In genomic region chr17:67578058-67578457, GRCh38 we compare ENCODE assay signal across 16 cellular contexts.
DNase-seq lines count a peak whose midpoint lies in the region; ATAC-seq, FAIRE-seq and TF ChIP-seq lines count a peak whose summit lies in the region.
"Had no signal": no experiment of that assay in that cellular context is flagged by ENCODE, and none has a peak within 500 bp of the region (broad histone marks: within the 10 kb centered on the region; RNA-seq: fewer than 3 reads in every experiment).

No MANE protein-coding gene starts in this region.

- peaks cover 15% of the 10 kb centered on the region for H3K4me1 Mint-ChIP-seq in activated CD4-positive, alpha-beta memory T cell treated with anti-CD3 and anti-CD28 coated beads for 36 hours (ENCODE audit: low read depth)
- peaks cover 4% of the 10 kb centered on the region for H3K4me1 Mint-ChIP-seq in activated CD4-positive, alpha-beta memory T cell treated with anti-CD3 and anti-CD28 coated beads, Interleukin-2, amount 10 ng/mL, durations not matched to agents 7 days and 5 days
- peaks cover 18% of the 10 kb centered on the region for H3K4me1 Mint-ChIP-seq in stimulated activated effector memory CD8-positive, alpha-beta T cell treated with anti-CD3 and anti-CD28 coated beads, Interleukin-12 subunit alpha, Interleukin-12 subunit beta, amount 100 ng/mL, for 72 hours

- H2BK20ac ChIP-seq in H1 (ENCODE audit: low read length) = no peak overlapping the region

- H4K8ac ChIP-seq in H1 (ENCODE audit: extremely low read depth, insufficient read depth, low read length) = no peak overlapping the region

- no peak for TF ChIP-seq EP300 in H1 (IDR thresholded peaks at IDR 0.05; ENCODE audit: borderline replicate concordance in 1 of 2, low read depth in 2 of 2, low read length in 2 of 2)

- no peaks in the 10 kb centered on the region for H3K27me3 ChIP-seq in H1 (replicated peaks in 1 of 4; ENCODE audit: control insufficient read depth in 3 of 4, extremely low read depth in 1 of 4, insufficient read depth in 3 of 4, low read length in 3 of 4)
- H3K27me3 ChIP-seq in left lung = no peaks in the 10 kb centered on the region
- H3K27me3 ChIP-seq: breast epithelium, heart left ventricle, neutrophil had no signal

- H3K9ac ChIP-seq in H1 (replicated peaks in 1 of 4; ENCODE audit: extremely low read depth in 1 of 4, low read depth in 3 of 4, low read length in 3 of 4) = no peak overlapping the region

- H3K14ac ChIP-seq in H1 (ENCODE audit: insufficient read length) = no peak overlapping the region

- H3K4me3 Mint-ChIP-seq in activated CD4-positive, alpha-beta memory T cell treated with anti-CD3 and anti-CD28 coated beads for 36 hours = no peak overlapping the region
- H3K4me3 Mint-ChIP-seq in activated CD4-positive, alpha-beta memory T cell treated with anti-CD3 and anti-CD28 coated beads, Interleukin-2, amount 10 ng/mL, durations not matched to agents 7 days and 5 days = no peak overlapping the region
- H3K4me3 Mint-ChIP-seq in stimulated activated effector memory CD8-positive, alpha-beta T cell treated with anti-CD3 and anti-CD28 coated beads, Interleukin-12 subunit alpha, Interleukin-12 subunit beta, amount 100 ng/mL, for 72 hours = no peak overlapping the region
- H3K4me3 Mint-ChIP-seq: CD4-positive, alpha-beta memory T cell had no signal

- H3K4me3 ChIP-seq in H1 (ENCODE audit: extremely low read depth in 1 of 4, insufficient read depth in 2 of 4, low read depth in 3 of 4, low read length in 4 of 4) (no peak overlapping the region; a peak in 1 of 8 replicates), left lung (no peak overlapping the region)
- H3K4me3 ChIP-seq: breast epithelium, heart left ventricle, smooth muscle cell had no signal

- H3K27me3 Mint-ChIP-seq in activated CD4-positive, alpha-beta memory T cell treated with anti-CD3 and anti-CD28 coated beads for 36 hours = no peaks in the 10 kb centered on the region
- H3K27me3 Mint-ChIP-seq in activated CD4-positive, alpha-beta memory T cell treated with anti-CD3 and anti-CD28 coated beads, Interleukin-2, amount 10 ng/mL, durations not matched to agents 7 days and 5 days = no peaks in the 10 kb centered on the region
- H3K27me3 Mint-ChIP-seq: CD4-positive, alpha-beta memory T cell had no signal

- TF ChIP-seq RAD21 in H1 (IDR thresholded peaks at IDR 0.05 in 1 of 2, conservative IDR thresholded peaks at IDR 0.05 in 1 of 2; ENCODE audit: low read depth in 2 of 2, low read length in 2 of 2) = no peak

- 0 out of 2 replicates have a peak overlapping the region, but pooled peaks have one; percentile 9 for H3K18ac ChIP-seq in H1 (ENCODE audit: extremely low read depth, low read length)

- ATAC-seq in HG03159 (IDR thresholded peaks at IDR 0.05; ENCODE audit: unreplicated experiment) (peak; percentile 34), left lung (no peak)
- ATAC-seq in stimulated activated effector memory CD8-positive, alpha-beta T cell treated with anti-CD3 and anti-CD28 coated beads, Interleukin-12 subunit alpha, Interleukin-12 subunit beta, amount 100 ng/mL, for 72 hours = peak; percentile 61
- ATAC-seq: heart left ventricle had no signal

- CTCF ChIA-PET in activated CD4-positive, alpha-beta memory T cell treated with anti-CD3 and anti-CD28 coated beads for 36 hours (lab: Charles Lee) = no interaction called here
- CTCF ChIA-PET in activated CD4-positive, alpha-beta memory T cell treated with anti-CD3 and anti-CD28 coated beads, Interleukin-2, amount 10 ng/mL, durations not matched to agents 7 days and 5 days (lab: Charles Lee) = no interaction called here
- CTCF ChIA-PET in H1 (lab: Charles Lee; ENCODE audit: partially characterized antibody) = interaction anchor here (0.8 to 1.1 kb wide), 2 partner anchors 9 to 103 kb away, joined by 3 to 4 read pairs; no protein-coding TSS in a partner anchor

- no peaks in the 10 kb centered on the region; the same call in 1 of the 2 replicates for H3K23me2 ChIP-seq in H1 (ENCODE audit: low read depth, low read length)

- H3K9me3 ChIP-seq in H1 (ENCODE audit: insufficient read depth in 2 of 2, low read depth in 1 of 2, low read length in 1 of 2) (no peaks in the 10 kb centered on the region), left lung (no peaks in the 10 kb centered on the region)
- H3K9me3 ChIP-seq: breast epithelium, heart left ventricle, neutrophil had no signal

- H3K27ac ChIP-seq in H1 (ENCODE audit: low read depth, low read length) (no peak overlapping the region), left lung (no peak overlapping the region)
- H3K27ac ChIP-seq: breast epithelium, heart left ventricle, neutrophil had no signal

- H4K5ac ChIP-seq in H1 (ENCODE audit: insufficient read length, low read depth, low read length) = no peak overlapping the region

- H2AK5ac ChIP-seq in H1 (ENCODE audit: low read depth, low read length) = no peak overlapping the region

- H2BK5ac ChIP-seq in H1 (ENCODE audit: low read depth, low read length) = no peak overlapping the region

- H2BK120ac ChIP-seq in H1 (replicated peaks; ENCODE audit: low read depth, low read length) = no peak overlapping the region

- peaks cover 10% of the 10 kb centered on the region for H3K36me3 Mint-ChIP-seq in activated CD4-positive, alpha-beta memory T cell treated with anti-CD3 and anti-CD28 coated beads for 36 hours
- no peaks in the 10 kb centered on the region for H3K36me3 Mint-ChIP-seq in activated CD4-positive, alpha-beta memory T cell treated with anti-CD3 and anti-CD28 coated beads, Interleukin-2, amount 10 ng/mL, durations not matched to agents 7 days and 5 days (ENCODE audit: low read depth)
- H3K36me3 Mint-ChIP-seq in stimulated activated effector memory CD8-positive, alpha-beta T cell treated with anti-CD3 and anti-CD28 coated beads, Interleukin-12 subunit alpha, Interleukin-12 subunit beta, amount 100 ng/mL, for 72 hours = peaks cover 33% of the 10 kb centered on the region

- no peak overlapping the region for H3K4ac ChIP-seq in H1 (replicated peaks; ENCODE audit: insufficient read length, low read depth, low read length)

- H4K20me1 ChIP-seq in H1 (replicated peaks in 1 of 2; ENCODE audit: control insufficient read depth in 1 of 2, insufficient read depth in 2 of 2, low read length in 2 of 2) = peaks cover 0 to 1% of the 10 kb centered on the region in 2 experiments

- intact Hi-C loops in activated CD4-positive, alpha-beta memory T cell treated with anti-CD3 and anti-CD28 coated beads for 36 hours (cut with micrococcal nuclease) = no loop called here
- intact Hi-C loops in left lung (cut with DNase I) = no loop called here

- no peaks in the 10 kb centered on the region for H3K79me2 ChIP-seq in H1 (ENCODE audit: control insufficient read depth in 1 of 2, insufficient read depth in 2 of 2, low read length in 2 of 2)

- no peak overlapping the region for H2BK12ac ChIP-seq in H1 (ENCODE audit: low read depth, low read length)

- no peak overlapping the region for H3K56ac ChIP-seq in H1 (replicated peaks; ENCODE audit: insufficient read length, low read depth, low read length)

- TF ChIP-seq POLR2A in H1 (IDR thresholded peaks at IDR 0.05; ENCODE audit: control extremely low read depth in 1 of 2, low read depth in 2 of 2, low read length in 2 of 2) = no peak

- H2BK15ac ChIP-seq in H1 (ENCODE audit: low read length) = no peak overlapping the region

- H3K4me1 ChIP-seq in H1 (replicated peaks in 1 of 4; ENCODE audit: control insufficient read depth in 3 of 4, insufficient read depth in 4 of 4, low read length in 3 of 4) (peaks cover 0 to 6% (median 2%) of the 10 kb centered on the region in 4 experiments; a peak in 1 of 7 replicates), left lung (no peaks in the 10 kb centered on the region)
- H3K4me1 ChIP-seq: breast epithelium had no signal

- WGBS in H1 (ENCODE audit: extremely low coverage in 1 of 2, insufficient coverage in 1 of 2, insufficient read length in 1 of 2, insufficient replicate concordance in 2 of 2, low coverage in 1 of 2, low lambda C conversion rate in 2 of 2, missing lambda C conversion rate in 1 of 2), 2 experiments = 52% methylated on average over 7 of the region's 7 CpGs; no CpG with 5 or more reads in 1 of the 2 experiments

- FAIRE-seq in H1 (lab: Jason Lieb, UNC) = no peak

- DNase-seq in activated CD4-positive, alpha-beta memory T cell treated with anti-CD3 and anti-CD28 coated beads for 36 hours = peak; percentile 15
- no peak for DNase-seq in activated CD4-positive, alpha-beta memory T cell treated with anti-CD3 and anti-CD28 coated beads, Interleukin-2, amount 10 ng/mL, durations not matched to agents 7 days and 5 days
- DNase-seq in H1 (ENCODE audit: low read depth in 1 of 2, low spot score in 2 of 2) = no peak
- DNase-seq in stimulated activated effector memory CD8-positive, alpha-beta T cell treated with anti-CD3 and anti-CD28 coated beads, Interleukin-12 subunit alpha, Interleukin-12 subunit beta, amount 100 ng/mL, for 72 hours (ENCODE audit: low spot score in 2 of 2) = no peak
- DNase-seq in NK-92 treated with Interleukin-12 subunit alpha and Interleukin-12 subunit beta, amount 100 ng/mL, for 24 hours (lab: John Stamatoyannopoulos, UW) = no peak
- DNase-seq in left lung = no peak
- DNase-seq in kidney tubule cell (ENCODE audit: low spot score) = no peak
- DNase-seq: activated CD4-positive, alpha-beta T cell treated with anti-CD3 and anti-CD28 coated beads for 48 hours; activated effector memory CD4-positive, alpha-beta T cell treated with anti-CD3 and anti-CD28 coated beads, Interleukin-2, amount 50 U/mL, for 16 hours; CD4-positive, alpha-beta memory T cell; heart left ventricle; SW 1271 had no signal

- H4K91ac ChIP-seq in H1 (replicated peaks; ENCODE audit: insufficient read length, low read length) = no peak overlapping the region

- H3K79me1 ChIP-seq in H1 (ENCODE audit: low read depth, low read length) = no peaks in the 10 kb centered on the region

- H3K23ac ChIP-seq in H1 (ENCODE audit: insufficient read length) = no peak overlapping the region

- TF ChIP-seq CTCF in H1 (IDR thresholded peaks at IDR 0.05; ENCODE audit: control extremely low read depth in 1 of 3, insufficient read depth in 1 of 3, low read depth in 1 of 3, low read length in 3 of 3) = no peak
- no peak for TF ChIP-seq CTCF in left lung (IDR thresholded peaks at IDR 0.05)

- H3K27ac Mint-ChIP-seq in activated CD4-positive, alpha-beta memory T cell treated with anti-CD3 and anti-CD28 coated beads for 36 hours = peak overlapping the region; percentile 8
- no peak overlapping the region for H3K27ac Mint-ChIP-seq in activated CD4-positive, alpha-beta memory T cell treated with anti-CD3 and anti-CD28 coated beads, Interleukin-2, amount 10 ng/mL, durations not matched to agents 7 days and 5 days
- H3K27ac Mint-ChIP-seq in stimulated activated effector memory CD8-positive, alpha-beta T cell treated with anti-CD3 and anti-CD28 coated beads, Interleukin-12 subunit alpha, Interleukin-12 subunit beta, amount 100 ng/mL, for 72 hours = peak overlapping the region; percentile 63

- H3K9me3 Mint-ChIP-seq in activated CD4-positive, alpha-beta memory T cell treated with anti-CD3 and anti-CD28 coated beads for 36 hours = no peaks in the 10 kb centered on the region
- H3K9me3 Mint-ChIP-seq in activated CD4-positive, alpha-beta memory T cell treated with anti-CD3 and anti-CD28 coated beads, Interleukin-2, amount 10 ng/mL, durations not matched to agents 7 days and 5 days = no peaks in the 10 kb centered on the region
- no peaks in the 10 kb centered on the region for H3K9me3 Mint-ChIP-seq in stimulated activated effector memory CD8-positive, alpha-beta T cell treated with anti-CD3 and anti-CD28 coated beads, Interleukin-12 subunit alpha, Interleukin-12 subunit beta, amount 100 ng/mL, for 72 hours

- POLR2A ChIA-PET in activated CD4-positive, alpha-beta memory T cell treated with anti-CD3 and anti-CD28 coated beads for 36 hours (lab: Charles Lee) = no interaction called here
- POLR2A ChIA-PET in activated CD4-positive, alpha-beta memory T cell treated with anti-CD3 and anti-CD28 coated beads, Interleukin-2, amount 10 ng/mL, durations not matched to agents 7 days and 5 days (lab: Charles Lee) = no interaction called here
- POLR2A ChIA-PET in H1 (lab: Charles Lee; ENCODE audit: partially characterized antibody) = no interaction called here

- H3K36me3 ChIP-seq in H1 (ENCODE audit: control insufficient read depth in 2 of 4, insufficient read depth in 4 of 4, low read length in 3 of 4) (no peaks in the 10 kb centered on the region), left lung (no peaks in the 10 kb centered on the region)
- H3K36me3 ChIP-seq: breast epithelium, neutrophil had no signal

- H2AFZ ChIP-seq in H1 (ENCODE audit: low read length) = no peak overlapping the region

- H3K4me2 ChIP-seq in H1 (ENCODE audit: insufficient read depth in 1 of 2, low read depth in 2 of 2, low read length in 2 of 2) = peak overlapping the region in 1 of 2 experiments; percentile 11; a peak in 2 of 4 replicates
- H3K4me2 ChIP-seq: smooth muscle cell had no signal
